8 cellular contexts compared by ENCODE assay signal in genomic region chr5:35617435-35618296, GRCh38. TPM values are rescaled to one million over a fixed set of nuclear protein-coding genes. Genes with fewer than 3 reads are reported as not detected.
A peak's percentile ranks its signal among the peaks of the same experiment; 100 is the strongest.
DNase-seq lines count a peak whose midpoint lies in the region; ATAC-seq and TF ChIP-seq lines count a peak whose summit lies in the region.

TSS of gene SPEF2 (plus strand) at chr5:35617863. CDS start at chr5:35617998, 135 bp downstream.

- peaks cover 39% of the 10 kb centered on the region for H3K4me1 Mint-ChIP-seq in activated CD4-positive, alpha-beta T cell treated with anti-CD3 and anti-CD28 coated beads, Interleukin-2, amount 10 ng/mL, durations not matched to agents 7 days and 5 days

- peak within 1 kb of the TSS; percentile 96 for H3K27ac Mint-ChIP-seq in activated CD4-positive, alpha-beta T cell treated with anti-CD3 and anti-CD28 coated beads, Interleukin-2, amount 10 ng/mL, durations not matched to agents 7 days and 5 days

- TF ChIP-seq CTCF in GM12872 (IDR thresholded peaks at IDR 0.05; ENCODE audit: insufficient read depth, low read depth, low read length) = peak; percentile 77

- peak; percentile 43 for DNase-seq in NCI-H2196 treated with DMSO at 0.1 percent for 48 hours (lab: John Stamatoyannopoulos, UW; ENCODE audit: unreplicated experiment)
- DNase-seq in activated CD4-positive, alpha-beta T cell treated with anti-CD3 and anti-CD28 coated beads, Interleukin-2, amount 10 ng/mL, durations not matched to agents 7 days and 5 days = peak; percentile 83
- peak; percentile 84 for DNase-seq in dermis blood vessel endothelial cell
- DNase-seq in left lobe of liver (ENCODE audit: low spot score) = peak; percentile 85
- peak; percentile 84 for DNase-seq in stimulated activated CD4-positive, alpha-beta T cell treated with anti-CD3 and anti-CD28 coated beads, Interleukin-1b, Interleukin-23, amount 100 ng/mL, for 48 hours

- peaks cover 26% of the 10 kb centered on the region for H3K9me3 Mint-ChIP-seq in activated CD4-positive, alpha-beta T cell treated with anti-CD3 and anti-CD28 coated beads, Interleukin-2, amount 10 ng/mL, durations not matched to agents 7 days and 5 days

- H3K27me3 Mint-ChIP-seq in activated CD4-positive, alpha-beta T cell treated with anti-CD3 and anti-CD28 coated beads, Interleukin-2, amount 10 ng/mL, durations not matched to agents 7 days and 5 days = no peaks in the 10 kb centered on the region

- CTCF ChIA-PET in activated CD4-positive, alpha-beta T cell treated with anti-CD3 and anti-CD28 coated beads, Interleukin-2, amount 10 ng/mL, durations not matched to agents 7 days and 5 days (lab: Charles Lee) = interaction anchor here (0.6 to 2.3 kb wide), 20 partner anchors 8 to 1003 kb away, joined by 3 to 12 read pairs (median 4); no protein-coding TSS in a partner anchor

- POLR2A ChIA-PET in activated CD4-positive, alpha-beta T cell treated with anti-CD3 and anti-CD28 coated beads, Interleukin-2, amount 10 ng/mL, durations not matched to agents 7 days and 5 days (lab: Charles Lee) = interaction anchor here (0.8 kb wide), 1 partner anchor 177 kb away, joined by 3 read pairs; no protein-coding TSS in a partner anchor

- H3K4me3 Mint-ChIP-seq in activated CD4-positive, alpha-beta T cell treated with anti-CD3 and anti-CD28 coated beads, Interleukin-2, amount 10 ng/mL, durations not matched to agents 7 days and 5 days = peak within 1 kb of the TSS; percentile 92

- ATAC-seq in HG02870 (IDR thresholded peaks at IDR 0.05; ENCODE audit: unreplicated experiment) = peak; percentile 65
- ATAC-seq in left lobe of liver = peak; percentile 99
- no peak for ATAC-seq in GM18873 (IDR thresholded peaks at IDR 0.05; ENCODE audit: low FRiP score, unreplicated experiment)

- H3K36me3 Mint-ChIP-seq in activated CD4-positive, alpha-beta T cell treated with anti-CD3 and anti-CD28 coated beads, Interleukin-2, amount 10 ng/mL, durations not matched to agents 7 days and 5 days (ENCODE audit: low read depth) = peaks cover 23% of the 10 kb centered on the region

RNA-seq across cellular contexts. Expression of gene SPEF2, which starts in this region (rescaled TPM):
- total RNA-seq in activated CD4-positive, alpha-beta T cell treated with anti-CD3 and anti-CD28 coated beads, Interleukin-2, amount 10 ng/mL, durations not matched to agents 7 days and 5 days = 1 to 10 TPM; 5.9 to 9.1 TPM
- 0.79 and 1.2 TPM in 2 replicates for total RNA-seq in dermis blood vessel endothelial cell
- 1.7 TPM for total RNA-seq in left lobe of liver
